ENCODE assay signal across 8 cellular contexts in genomic region chr14:61475316-61475715, GRCh38.
DNase-seq lines count a peak whose midpoint lies in the region; ATAC-seq and TF ChIP-seq lines count a peak whose summit lies in the region.

No MANE protein-coding gene starts in this region.

- peaks cover 9 to 20% of the 10 kb centered on the region in 2 donors for H3K36me3 Mint-ChIP-seq in activated naive CD4-positive, alpha-beta T cell treated with anti-CD3 and anti-CD28 coated beads, Interleukin-2, amount 50 U/mL, for 72 hours
- peaks cover 19 to 28% (median 21%) of the 10 kb centered on the region in 3 donors for H3K36me3 Mint-ChIP-seq in immature natural killer cell

- intact Hi-C loops in sciatic nerve (cut with DNase I), result no loop called here

- TF ChIP-seq CTCF in GM12874 (IDR thresholded peaks at IDR 0.05; ENCODE audit: insufficient read depth, low read depth, low read length), result peak; percentile 47; the same call in 1 of the 2 replicates

- peak overlapping the region; percentile 69 to 93 for H3K27ac Mint-ChIP-seq in activated naive CD4-positive, alpha-beta T cell treated with anti-CD3 and anti-CD28 coated beads, Interleukin-2, amount 50 U/mL, for 72 hours
- peak overlapping the region in 5 of 6 donors; percentile 93 to 97 (median 94) for H3K27ac Mint-ChIP-seq in immature natural killer cell

- peaks cover 0 to 3% of the 10 kb centered on the region in 2 donors for H3K9me3 Mint-ChIP-seq in activated naive CD4-positive, alpha-beta T cell treated with anti-CD3 and anti-CD28 coated beads, Interleukin-2, amount 50 U/mL, for 72 hours
- no peaks in the 10 kb centered on the region for H3K9me3 Mint-ChIP-seq in immature natural killer cell

- no peaks in the 10 kb centered on the region for H3K27me3 ChIP-seq in subcutaneous abdominal adipose tissue (ENCODE audit: control insufficient read depth in 5 of 5, insufficient read depth in 4 of 5, low read length in 5 of 5)

- peaks cover 5 to 73% (median 58%) of the 10 kb centered on the region in 5 donors for H3K4me1 ChIP-seq in subcutaneous abdominal adipose tissue (ENCODE audit: control insufficient read depth in 5 of 5, insufficient read depth in 5 of 5, low read length in 5 of 5)

- H3K4me1 Mint-ChIP-seq in immature natural killer cell, result peaks cover 95 to 100% of the 10 kb centered on the region in 2 donors

- H3K36me3 ChIP-seq in subcutaneous abdominal adipose tissue (ENCODE audit: control insufficient read depth in 5 of 5, insufficient read depth in 5 of 5, low read length in 5 of 5), result no peaks in the 10 kb centered on the region

- DNase-seq in AG20443 (ENCODE audit: low spot score), result peak; percentile 49
- DNase-seq in NCI-H2171 (lab: John Stamatoyannopoulos, UW), result peak; percentile 50
- DNase-seq in activated naive CD4-positive, alpha-beta T cell treated with anti-CD3 and anti-CD28 coated beads, Interleukin-2, amount 50 U/mL, for 72 hours (ENCODE audit: low spot score in 2 of 2), result peak in 1 of 2 donors; percentile 47
- DNase-seq in immature natural killer cell, result peak; percentile 61 to 66 (median 65)
- DNase-seq in sciatic nerve (ENCODE audit: low spot score), result no peak

- H3K4me3 ChIP-seq in subcutaneous abdominal adipose tissue (ENCODE audit: low read depth in 1 of 5, low read length in 5 of 5), result no peak overlapping the region

- no peak for ATAC-seq in activated naive CD4-positive, alpha-beta T cell treated with anti-CD3 and anti-CD28 coated beads, Interleukin-2, amount 50 U/mL, for 72 hours
- ATAC-seq in GM18870 (IDR thresholded peaks at IDR 0.05; ENCODE audit: unreplicated experiment) (no peak), sciatic nerve (no peak)

- no peak overlapping the region for H3K9ac ChIP-seq in subcutaneous abdominal adipose tissue (ENCODE audit: low read length in 5 of 5)

- H3K9me3 ChIP-seq in subcutaneous abdominal adipose tissue (ENCODE audit: control insufficient read depth in 5 of 5, low read length in 5 of 5), result no peaks in the 10 kb centered on the region

- peak overlapping the region; percentile 82 for H3K27ac ChIP-seq in subcutaneous abdominal adipose tissue (ENCODE audit: low read depth, low read length)

- H3K4me3 Mint-ChIP-seq in immature natural killer cell, result peak overlapping the region; percentile 40 to 64 (median 43)

- H3K27me3 Mint-ChIP-seq in immature natural killer cell (ENCODE audit: low read depth in 3 of 3), result peaks cover 31 to 54% (median 51%) of the 10 kb centered on the region in 3 donors
